8 cellular contexts compared by ENCODE assay signal in the genomic region with DNA sequence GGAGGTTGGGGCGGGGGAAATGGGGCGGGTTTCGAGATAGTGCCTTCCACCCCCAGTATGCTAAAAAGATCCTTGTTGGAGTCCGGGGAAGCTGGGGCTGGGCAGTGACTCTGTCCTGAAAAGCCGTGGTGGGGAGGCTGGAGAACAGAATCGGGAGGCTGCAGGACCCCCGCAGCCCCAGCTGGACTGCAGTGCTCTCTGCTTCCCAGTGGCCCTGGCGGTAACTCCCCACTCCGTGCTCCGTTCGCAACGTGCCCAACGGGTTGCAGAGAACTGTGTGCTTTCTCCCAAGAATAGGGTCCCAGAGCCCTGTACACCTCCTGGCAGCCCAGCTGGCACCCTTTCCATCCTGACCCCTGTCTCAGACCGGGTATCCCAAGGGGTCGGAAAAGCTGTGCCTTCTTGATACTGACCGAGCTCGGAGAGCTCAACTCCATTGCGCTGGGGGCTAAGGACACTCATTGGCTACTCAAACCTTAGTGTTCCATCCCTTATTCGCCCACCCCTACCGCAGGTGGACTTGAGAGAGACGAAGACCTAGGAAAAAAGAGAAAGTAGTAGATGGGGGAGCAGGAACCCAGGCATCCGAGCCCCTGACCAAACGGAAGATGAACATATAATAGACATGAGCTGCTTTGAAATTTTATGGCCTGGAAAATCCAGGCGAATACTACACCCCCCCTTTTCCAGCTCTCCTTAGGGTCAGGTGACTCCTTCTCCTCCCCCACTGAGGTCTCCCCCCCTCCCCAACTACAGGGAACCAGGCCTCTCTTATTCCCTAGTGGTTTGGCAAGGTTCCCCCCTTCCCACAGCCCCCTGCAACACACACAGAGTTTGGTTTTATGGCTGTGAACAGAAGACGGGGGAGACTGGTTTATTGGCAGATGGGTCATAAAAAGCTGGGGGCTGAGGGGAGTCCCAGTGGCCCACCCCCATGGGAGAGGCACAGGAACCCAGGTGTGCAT. TPM values are rescaled to one million over a fixed set of nuclear protein-coding genes. Genes with fewer than 3 reads are reported as not detected.
A peak's percentile ranks its signal among the peaks of the same experiment; 100 is the strongest.
DNase-seq lines count a peak whose midpoint lies in the region; ATAC-seq and TF ChIP-seq lines count a peak whose summit lies in the region.

No MANE protein-coding gene starts in this region.

- peak; percentile 9 for ATAC-seq in T-helper 17 cell
- ATAC-seq in HG02678 (IDR thresholded peaks at IDR 0.05; ENCODE audit: unreplicated experiment): no peak

- DNase-seq in T-helper 1 cell: no peak
- DNase-seq in T-helper 17 cell: no peak
- DNase-seq in glutamatergic neuron: peak; percentile 46
- peak; percentile 54 for DNase-seq in retina
- no peak for DNase-seq in 8988T
- no peak for DNase-seq in AML-193 (lab: John Stamatoyannopoulos, UW)

- H3K36me3 Mint-ChIP-seq in T-helper 1 cell treated with Interleukin-12 subunit alpha and Interleukin-12 subunit beta and Interleukin-4 antibody, amounts not matched to agents 30 μg/mL and 1 μg/mL, for 36 hours (ENCODE audit: low read depth): peaks cover 8% of the 10 kb centered on the region
- peaks cover 3% of the 10 kb centered on the region for H3K36me3 Mint-ChIP-seq in T-helper 17 cell (ENCODE audit: low read depth)
- H3K36me3 Mint-ChIP-seq in glutamatergic neuron (ENCODE audit: unreplicated experiment): no peaks in the 10 kb centered on the region

- no peaks in the 10 kb centered on the region for H3K27me3 Mint-ChIP-seq in T-helper 1 cell treated with Interleukin-12 subunit alpha and Interleukin-12 subunit beta and Interleukin-4 antibody, amounts not matched to agents 30 μg/mL and 1 μg/mL, for 36 hours (ENCODE audit: low read depth)
- H3K27me3 Mint-ChIP-seq in T-helper 17 cell: no peaks in the 10 kb centered on the region
- H3K27me3 Mint-ChIP-seq in glutamatergic neuron (ENCODE audit: unreplicated experiment): peaks cover 13% of the 10 kb centered on the region

- H3K4me1 Mint-ChIP-seq in T-helper 1 cell treated with Interleukin-12 subunit alpha and Interleukin-12 subunit beta and Interleukin-4 antibody, amounts not matched to agents 30 μg/mL and 1 μg/mL, for 36 hours (ENCODE audit: low read depth): peaks cover 26% of the 10 kb centered on the region
- H3K4me1 Mint-ChIP-seq in T-helper 17 cell (peaks cover 55% of the 10 kb centered on the region), glutamatergic neuron (ENCODE audit: low read depth, unreplicated experiment) (peaks cover 39% of the 10 kb centered on the region)

- H3K9me3 Mint-ChIP-seq in T-helper 1 cell treated with Interleukin-12 subunit alpha and Interleukin-12 subunit beta and Interleukin-4 antibody, amounts not matched to agents 30 μg/mL and 1 μg/mL, for 36 hours: no peaks in the 10 kb centered on the region
- peaks cover 19% of the 10 kb centered on the region for H3K9me3 Mint-ChIP-seq in glutamatergic neuron (ENCODE audit: unreplicated experiment)

- peak overlapping the region; percentile 13 for H3K27ac Mint-ChIP-seq in T-helper 1 cell treated with Interleukin-12 subunit alpha and Interleukin-12 subunit beta and Interleukin-4 antibody, amounts not matched to agents 30 μg/mL and 1 μg/mL, for 36 hours
- peak overlapping the region; percentile 90 for H3K27ac Mint-ChIP-seq in T-helper 17 cell
- peak overlapping the region; percentile 95 for H3K27ac Mint-ChIP-seq in glutamatergic neuron (ENCODE audit: unreplicated experiment)

- peak overlapping the region; percentile 91 for H3K4me3 Mint-ChIP-seq in T-helper 1 cell treated with Interleukin-12 subunit alpha and Interleukin-12 subunit beta and Interleukin-4 antibody, amounts not matched to agents 30 μg/mL and 1 μg/mL, for 36 hours
- H3K4me3 Mint-ChIP-seq in T-helper 17 cell: peak overlapping the region; percentile 94
- H3K4me3 Mint-ChIP-seq in glutamatergic neuron (ENCODE audit: unreplicated experiment): peak overlapping the region; percentile 99

- TF ChIP-seq CTCF in glutamatergic neuron (IDR thresholded peaks at IDR 0.05; ENCODE audit: partially characterized antibody, unreplicated experiment): no peak

- no peaks in the 10 kb centered on the region for H3K9me3 ChIP-seq in T-helper 17 cell (ENCODE audit: control insufficient read depth, low read length, poor library complexity, severe bottlenecking)

RNA-seq across cellular contexts. Expression of gene GDF11, which starts 1.3 kb away (rescaled TPM):
- total RNA-seq in T-helper 17 cell: 1 to 10 TPM; 6.7 to 9.5 TPM
- total RNA-seq in glutamatergic neuron (ENCODE audit: unreplicated experiment): 52.4 TPM

RNA-seq across cellular contexts. Expression of gene CD63, which starts 15.4 kb away (rescaled TPM):
- total RNA-seq in T-helper 17 cell: 10 to 100 TPM; 83.3 to 83.9 TPM
- total RNA-seq in glutamatergic neuron (ENCODE audit: unreplicated experiment): 619 TPM

RNA-seq across cellular contexts. Expression of gene RDH5, which starts 24.1 kb away (rescaled TPM):
- total RNA-seq in T-helper 17 cell: 10 to 100 TPM; 12.9 to 13.8 TPM
- 6.6 TPM for total RNA-seq in glutamatergic neuron (ENCODE audit: unreplicated experiment)

RNA-seq across cellular contexts. Expression of gene BLOC1S1, which starts 28.4 kb away (rescaled TPM):
- total RNA-seq in T-helper 17 cell (10 to 100 TPM; 41.1 to 42.0 TPM), glutamatergic neuron (ENCODE audit: unreplicated experiment) (71.2 TPM)

RNA-seq across cellular contexts. Expression of gene ITGA7, which starts 36.5 kb away (rescaled TPM):
- total RNA-seq in T-helper 17 cell (1 to 10 TPM in 1 of 2 donors, under 1 TPM in 1; 0.70 to 1.4 TPM), glutamatergic neuron (ENCODE audit: unreplicated experiment) (156 TPM)

Comparison
In these comparisons a context has a peak if more than half of its experiments do, and no peak if none do; other contexts are left out.
1. H3K27ac Mint-ChIP-seq: peak in every context shown above with its lines; median percentile 95 in glutamatergic neuron; 90 in T-helper 17 cell; 13 in T-helper 1 cell treated with Interleukin-12 subunit alpha and Interleukin-12 subunit beta and Interleukin-4 antibody, amounts not matched to agents 30 μg/mL and 1 μg/mL, for 36 hours.
2. DNase-seq: peak in glutamatergic neuron (single experiment) and retina (single experiment); none in T-helper 1 cell (0 of 5), T-helper 17 cell (0 of 3), 8988T (single experiment) and AML-193 (0 of 2).
3. Peak in every context shown above with its lines, with median percentiles within 50 percentile points of each other: H3K4me3 Mint-ChIP-seq.